Comparison of ENCODE assay signal across 8 cellular contexts in genomic region chr11:7575841-7576451, GRCh38.
DNase-seq lines count a peak whose midpoint lies in the region; ATAC-seq and TF ChIP-seq lines count a peak whose summit lies in the region.

No MANE protein-coding gene starts in this region.

- H3K36me3 ChIP-seq in left ventricle myocardium inferior (peaks cover 3% of the 10 kb centered on the region), smooth muscle cell (ENCODE audit: low read depth) (no peaks in the 10 kb centered on the region)

- H3K9me3 ChIP-seq in left ventricle myocardium inferior (replicated peaks) (no peaks in the 10 kb centered on the region), smooth muscle cell (replicated peaks; ENCODE audit: low read depth) (no peaks in the 10 kb centered on the region)

- H3K27me3 ChIP-seq in left ventricle myocardium inferior (ENCODE audit: low read depth), result no peaks in the 10 kb centered on the region
- no peaks in the 10 kb centered on the region for H3K27me3 ChIP-seq in smooth muscle cell (ENCODE audit: low read depth)

- ATAC-seq in HG02885 (IDR thresholded peaks at IDR 0.05; ENCODE audit: poor library complexity, unreplicated experiment), result peak; percentile 38
- ATAC-seq in GM18519 (IDR thresholded peaks at IDR 0.05; ENCODE audit: low FRiP score, unreplicated experiment), result no peak
- no peak for ATAC-seq in GM18870 (IDR thresholded peaks at IDR 0.05; ENCODE audit: unreplicated experiment)

- TF ChIP-seq CTCF in left ventricle myocardium inferior (IDR thresholded peaks at IDR 0.05; ENCODE audit: borderline replicate concordance) (no peak), smooth muscle cell (IDR thresholded peaks at IDR 0.05; ENCODE audit: borderline replicate concordance, insufficient read depth, poor library complexity, severe bottlenecking) (no peak)

- H3K4me2 ChIP-seq in smooth muscle cell, result peak overlapping the region; percentile 85

- 15% methylated on average over 9 of the region's 9 CpGs for WGBS in smooth muscle cell (ENCODE audit: low lambda C conversion rate)

- H3K79me2 ChIP-seq in smooth muscle cell (ENCODE audit: low read depth), result peaks cover 7% of the 10 kb centered on the region

- H3K4me1 ChIP-seq in left ventricle myocardium inferior (peaks cover 70% of the 10 kb centered on the region), smooth muscle cell (ENCODE audit: low read depth) (peaks cover 57% of the 10 kb centered on the region)

- H3K27ac ChIP-seq in left ventricle myocardium inferior (replicated peaks) (peak overlapping the region; percentile 85), smooth muscle cell (ENCODE audit: low read depth) (peak overlapping the region; percentile 76)

- intact Hi-C loops in left ventricle myocardium inferior (cut with micrococcal nuclease), result loop anchor here (10.0 kb wide), 1 partner anchor 79 kb away; no protein-coding TSS in a partner anchor

- H3F3A ChIP-seq in smooth muscle cell (ENCODE audit: low read depth), result peaks cover 21% of the 10 kb centered on the region

- H2AFZ ChIP-seq in smooth muscle cell (ENCODE audit: low read depth), result no peak overlapping the region

- H3K9ac ChIP-seq in smooth muscle cell (ENCODE audit: low read depth), result no peak overlapping the region

- H4K20me1 ChIP-seq in smooth muscle cell (ENCODE audit: low read depth), result no peaks in the 10 kb centered on the region

- DNase-seq in activated CD4-positive, alpha-beta T cell treated with anti-CD3 and anti-CD28 coated beads for 48 hours, result peak; percentile 40
- DNase-seq in left ventricle myocardium inferior, result no peak
- DNase-seq in smooth muscle cell (lab: John Stamatoyannopoulos, UW; ENCODE audit: unreplicated experiment), result no peak
- no peak for DNase-seq in activated gamma-delta T cell (lab: John Stamatoyannopoulos, UW)
- DNase-seq in activated gamma-delta T cell treated with Interleukin-2 at 50 U/mL for 16 hours, result no peak

- H3K4me3 ChIP-seq in left ventricle myocardium inferior (peak overlapping the region; percentile 60), smooth muscle cell (no peak overlapping the region)
